In genomic region chr9:72524820-72525539, GRCh38 we compare ENCODE assay signal across 8 cellular contexts. TPM values are rescaled to one million over a fixed set of nuclear protein-coding genes. Genes with fewer than 3 reads are reported as not detected.
A peak's percentile ranks its signal among the peaks of the same experiment; 100 is the strongest.
DNase-seq lines count a peak whose midpoint lies in the region; ATAC-seq, FAIRE-seq and TF ChIP-seq lines count a peak whose summit lies in the region.

No MANE protein-coding gene starts in this region.

- H2AFZ ChIP-seq in GM23338 (no peak overlapping the region), H1 (ENCODE audit: low read length) (peak overlapping the region; percentile 70; the same call in 1 of the 2 replicates), neural progenitor cell (replicated peaks) (no peak overlapping the region)

- no peak overlapping the region; the same call in 1 of the 2 replicates for H3K27ac ChIP-seq in GM23338 (ENCODE audit: low read depth)
- no peak overlapping the region for H3K27ac ChIP-seq in H1 (ENCODE audit: low read depth, low read length)
- H3K27ac ChIP-seq in neural progenitor cell = no peak overlapping the region

- no peaks in the 10 kb centered on the region for H3F3A ChIP-seq in GM23338 (replicated peaks; ENCODE audit: low read depth)
- H3F3A ChIP-seq in neural progenitor cell (ENCODE audit: low read depth) = peaks cover 17% of the 10 kb centered on the region

- H3K4me2 ChIP-seq in GM23338 = no peak overlapping the region
- no peak overlapping the region for H3K4me2 ChIP-seq in H1 (ENCODE audit: insufficient read depth in 1 of 2, low read depth in 2 of 2, low read length in 2 of 2)
- no peak overlapping the region for H3K4me2 ChIP-seq in neural progenitor cell

- H3K36me3 Mint-ChIP-seq in GM23338 (ENCODE audit: low read depth) = no peaks in the 10 kb centered on the region; the same call in 1 of the 3 replicates
- H3K36me3 Mint-ChIP-seq in neural progenitor cell = peaks cover 2% of the 10 kb centered on the region

- 0 out of 2 replicates have a peak overlapping the region, but pooled peaks have one; percentile 5 for H2BK15ac ChIP-seq in H1 (ENCODE audit: low read length)

- H4K20me1 ChIP-seq in GM23338 (replicated peaks; ENCODE audit: insufficient read depth) = no peaks in the 10 kb centered on the region
- H4K20me1 ChIP-seq in H1 (replicated peaks in 1 of 2; ENCODE audit: control insufficient read depth in 1 of 2, insufficient read depth in 2 of 2, low read length in 2 of 2) = no peaks in the 10 kb centered on the region
- H4K20me1 ChIP-seq in neural progenitor cell (ENCODE audit: low read depth) = no peaks in the 10 kb centered on the region

- H4K91ac ChIP-seq in H1 (replicated peaks; ENCODE audit: insufficient read length, low read length) = no peak overlapping the region

- H3K4me1 Mint-ChIP-seq in GM23338 = peaks cover 24% of the 10 kb centered on the region
- peaks cover 38% of the 10 kb centered on the region for H3K4me1 Mint-ChIP-seq in neural progenitor cell

- ATAC-seq in GM23338 (no peak), HG02840 (IDR thresholded peaks at IDR 0.05; ENCODE audit: low FRiP score, unreplicated experiment) (no peak), HG03139 (IDR thresholded peaks at IDR 0.05; ENCODE audit: unreplicated experiment) (no peak)

- H3K4me3 ChIP-seq in GM23338 (no peak overlapping the region), H1 (ENCODE audit: extremely low read depth in 1 of 4, insufficient read depth in 2 of 4, low read depth in 3 of 4, low read length in 4 of 4) (no peak overlapping the region), neural progenitor cell (no peak overlapping the region)

- H2BK12ac ChIP-seq in H1 (ENCODE audit: low read depth, low read length) = no peak overlapping the region

- no peaks in the 10 kb centered on the region for H3K27me3 ChIP-seq in GM23338 (ENCODE audit: insufficient read depth)
- H3K27me3 ChIP-seq in H1 (replicated peaks in 1 of 4; ENCODE audit: control insufficient read depth in 3 of 4, extremely low read depth in 1 of 4, insufficient read depth in 3 of 4, low read length in 3 of 4) = no peaks in the 10 kb centered on the region
- H3K27me3 ChIP-seq in neural progenitor cell = no peaks in the 10 kb centered on the region

- TF ChIP-seq EP300 in H1 (IDR thresholded peaks at IDR 0.05; ENCODE audit: borderline replicate concordance in 1 of 2, low read depth in 2 of 2, low read length in 2 of 2) = no peak

- H3K9me3 ChIP-seq in H1 (ENCODE audit: insufficient read depth in 2 of 2, low read depth in 1 of 2, low read length in 1 of 2) = no peaks in the 10 kb centered on the region
- H3K9me3 ChIP-seq in neural progenitor cell (ENCODE audit: low read depth) = no peaks in the 10 kb centered on the region

- H3K36me3 ChIP-seq in GM23338 (ENCODE audit: insufficient read depth) (no peaks in the 10 kb centered on the region), H1 (ENCODE audit: control insufficient read depth in 2 of 4, insufficient read depth in 4 of 4, low read length in 3 of 4) (no peaks in the 10 kb centered on the region), neural progenitor cell (no peaks in the 10 kb centered on the region)

- H2BK5ac ChIP-seq in H1 (ENCODE audit: low read depth, low read length) = no peak overlapping the region

- TF ChIP-seq POLR2A in H1 (IDR thresholded peaks at IDR 0.05; ENCODE audit: control extremely low read depth in 1 of 2, low read depth in 2 of 2, low read length in 2 of 2) = no peak

- H3K27me3 Mint-ChIP-seq in GM23338 (ENCODE audit: insufficient read depth, low read depth, poor library complexity) (peaks cover 9% of the 10 kb centered on the region), neural progenitor cell (ENCODE audit: insufficient read depth, low read depth) (peaks cover 11% of the 10 kb centered on the region)

- FAIRE-seq in RCC 7860 (lab: Jason Lieb, UNC) (peak; percentile 99), H1 (lab: Jason Lieb, UNC) (no peak)

- no peaks in the 10 kb centered on the region for H3K79me2 ChIP-seq in GM23338 (replicated peaks; ENCODE audit: insufficient read depth)
- no peaks in the 10 kb centered on the region for H3K79me2 ChIP-seq in H1 (ENCODE audit: control insufficient read depth in 1 of 2, insufficient read depth in 2 of 2, low read length in 2 of 2)
- no peaks in the 10 kb centered on the region for H3K79me2 ChIP-seq in neural progenitor cell (ENCODE audit: low read depth)

- POLR2A ChIA-PET in H1 (lab: Charles Lee; ENCODE audit: partially characterized antibody) = interaction anchor here (0.9 to 1.7 kb wide), 2 partner anchors 32 to 160 kb away, joined by 3 to 6 read pairs; partner anchors contain the start of gene ZFAND5

- H3K4me1 ChIP-seq in GM23338 (ENCODE audit: insufficient read depth) (peaks cover 10% of the 10 kb centered on the region), H1 (replicated peaks in 1 of 4; ENCODE audit: control insufficient read depth in 3 of 4, insufficient read depth in 4 of 4, low read length in 3 of 4) (peaks cover 5 to 17% (median 10%) of the 10 kb centered on the region in 4 experiments), neural progenitor cell (peaks cover 23% of the 10 kb centered on the region)

- H3K9me2 ChIP-seq in GM23338 (ENCODE audit: insufficient read depth) = peaks cover 4% of the 10 kb centered on the region; the same call in 1 of the 2 replicates

- no peaks in the 10 kb centered on the region for H3K79me1 ChIP-seq in H1 (ENCODE audit: low read depth, low read length)

- no peak overlapping the region for H3K23ac ChIP-seq in H1 (ENCODE audit: insufficient read length)

- peaks cover 3% of the 10 kb centered on the region; the same call in 1 of the 2 replicates for H3K23me2 ChIP-seq in H1 (ENCODE audit: low read depth, low read length)

- H3K4me3 Mint-ChIP-seq in GM23338 (no peak overlapping the region), neural progenitor cell (no peak overlapping the region)

- TF ChIP-seq RAD21 in H1 (IDR thresholded peaks at IDR 0.05 in 1 of 2, conservative IDR thresholded peaks at IDR 0.05 in 1 of 2; ENCODE audit: low read depth in 2 of 2, low read length in 2 of 2) = no peak

- CTCF ChIA-PET in H1 (lab: Charles Lee; ENCODE audit: partially characterized antibody) = no interaction called here

- H2AK5ac ChIP-seq in H1 (ENCODE audit: low read depth, low read length) = no peak overlapping the region

- no peak overlapping the region for H4K8ac ChIP-seq in H1 (ENCODE audit: extremely low read depth, insufficient read depth, low read length)

- H3K9me3 Mint-ChIP-seq in GM23338 = peaks cover 7% of the 10 kb centered on the region; the same call in 2 of the 3 replicates
- H3K9me3 Mint-ChIP-seq in neural progenitor cell = peaks cover 8% of the 10 kb centered on the region

- H4K5ac ChIP-seq in H1 (ENCODE audit: insufficient read length, low read depth, low read length) = no peak overlapping the region

- peak; percentile 91 for DNase-seq in ELF-1 (ENCODE audit: low read depth, low spot score)
- peak; percentile 38 for DNase-seq in GM23338 (ENCODE audit: low spot score)
- DNase-seq in RCC 7860 (ENCODE audit: low spot score) = peak; percentile 100
- peak in 1 of 2 experiments; percentile 70 for DNase-seq in H1 (ENCODE audit: low read depth in 1 of 2, low spot score in 2 of 2)
- peak; percentile 67 for DNase-seq in neural progenitor cell (ENCODE audit: low spot score)
- DNase-seq in NCI-H2107 treated with DMSO at 0.1 percent for 48 hours (lab: John Stamatoyannopoulos, UW; ENCODE audit: unreplicated experiment) = no peak

- no peak overlapping the region for H3K9ac ChIP-seq in H1 (replicated peaks in 1 of 4; ENCODE audit: extremely low read depth in 1 of 4, low read depth in 3 of 4, low read length in 3 of 4)
- H3K9ac ChIP-seq in neural progenitor cell = no peak overlapping the region

- no peak overlapping the region for H3K14ac ChIP-seq in H1 (ENCODE audit: insufficient read length)

- WGBS in H1 (ENCODE audit: extremely low coverage in 1 of 2, insufficient coverage in 1 of 2, insufficient read length in 1 of 2, insufficient replicate concordance in 2 of 2, low coverage in 1 of 2, low lambda C conversion rate in 2 of 2, missing lambda C conversion rate in 1 of 2), 2 experiments = 87% methylated on average over 9 of the region's 9 CpGs; no CpG with 5 or more reads in 1 of the 2 experiments

- no peak overlapping the region for H3K56ac ChIP-seq in H1 (replicated peaks; ENCODE audit: insufficient read length, low read depth, low read length)

- no peak overlapping the region for H2BK20ac ChIP-seq in H1 (ENCODE audit: low read length)

- no peak overlapping the region; the same call in 1 of the 2 replicates for H3K18ac ChIP-seq in H1 (ENCODE audit: extremely low read depth, low read length)

- TF ChIP-seq CTCF in GM23338 (conservative IDR thresholded peaks at IDR 0.05; ENCODE audit: low read depth in 2 of 2) = no peak
- no peak for TF ChIP-seq CTCF in H1 (IDR thresholded peaks at IDR 0.05; ENCODE audit: control extremely low read depth in 1 of 3, insufficient read depth in 1 of 3, low read depth in 1 of 3, low read length in 3 of 3)
- no peak for TF ChIP-seq CTCF in neural progenitor cell (IDR thresholded peaks at IDR 0.05)

- no peak overlapping the region for H2BK120ac ChIP-seq in H1 (replicated peaks; ENCODE audit: low read depth, low read length)

- no peak overlapping the region for H3K4ac ChIP-seq in H1 (replicated peaks; ENCODE audit: insufficient read length, low read depth, low read length)

- no peak overlapping the region; the same call in none of the 2 replicates for H3K27ac Mint-ChIP-seq in GM23338
- no peak overlapping the region for H3K27ac Mint-ChIP-seq in neural progenitor cell

TF ChIP-seq in GM23338, 12 proteins besides CTCF, POLR2A, EP300 and RAD21 (continues in another document):
- TF ChIP-seq ZNF331 (CRISPR knock-in tag; IDR thresholded peaks at IDR 0.05; ENCODE audit: low read depth) (no peak), JUNB (IDR thresholded peaks at IDR 0.05; ENCODE audit: unreplicated experiment) (no peak)

TF ChIP-seq in H1, 55 proteins besides CTCF, POLR2A, EP300 and RAD21:
- no peak for TF ChIP-seq POLR2AphosphoS5 (IDR thresholded peaks at IDR 0.05; ENCODE audit: low read depth, low read length)
- TF ChIP-seq JUND (IDR thresholded peaks at IDR 0.05; ENCODE audit: low read length) = peak; percentile 60; the same call in 1 of the 2 replicates
TF ChIP-seq in H1: peak in this region for 1.

RNA-seq across cellular contexts. Expression of gene TMC1, which starts 3.6 kb away (rescaled TPM):
- total RNA-seq in GM23338 (2014; rRNA removed; shearing (Covaris generic)) = 0.54 and 1.2 TPM in 2 replicates
- polyA plus RNA-seq in GM23338 (2016; fragmentation: Nextera tagmentation; extraction: Ambion mirVana) = 0.42 and 0.61 TPM in 2 replicates
- 0.82 and 0.95 TPM in 2 replicates for total RNA-seq in H1 (2021; fragmentation: NEBNext Ultra II Directional; extraction: Animal tissue kit (Norgen Biotek cat#: 25700))
- polyA plus RNA-seq in H1 (2011; rRNA removed) = 0.55 and 0.98 TPM in 2 replicates
- polyA plus RNA-seq in H1 (2011; cell fraction: cytosol; rRNA removed) = 1.0 TPM
- 0.53 TPM for polyA plus RNA-seq in H1 (2011; cell fraction: nucleus; rRNA removed)
- 0.46 to 1.1 TPM (median 0.87 TPM) in 4 replicates for polyA plus RNA-seq in H1 (2012, experiment 1 of 2)
- polyA plus RNA-seq in H1 (2012, experiment 2 of 2) = 0.07 TPM
- 1.1 TPM for polyA plus RNA-seq in H1 (2013, experiment 1 of 2)
- polyA plus RNA-seq in H1 (2013, experiment 2 of 2) = 1.2 TPM
- polyA minus RNA-seq in H1 (2011; rRNA and poly(A)+ RNA removed) = 3.3 and 3.9 TPM in 2 replicates
- polyA minus RNA-seq in H1 (2011; cell fraction: cytosol; rRNA and poly(A)+ RNA removed) = 0.66 TPM
- 2.2 TPM for polyA minus RNA-seq in H1 (2011; cell fraction: nucleus; rRNA and poly(A)+ RNA removed)
- not detected in 2 replicates for total RNA-seq in neural progenitor cell (ENCODE audit: low replicate concordance)
